ENCODE assay signal across 21 cellular contexts in the genomic region with DNA sequence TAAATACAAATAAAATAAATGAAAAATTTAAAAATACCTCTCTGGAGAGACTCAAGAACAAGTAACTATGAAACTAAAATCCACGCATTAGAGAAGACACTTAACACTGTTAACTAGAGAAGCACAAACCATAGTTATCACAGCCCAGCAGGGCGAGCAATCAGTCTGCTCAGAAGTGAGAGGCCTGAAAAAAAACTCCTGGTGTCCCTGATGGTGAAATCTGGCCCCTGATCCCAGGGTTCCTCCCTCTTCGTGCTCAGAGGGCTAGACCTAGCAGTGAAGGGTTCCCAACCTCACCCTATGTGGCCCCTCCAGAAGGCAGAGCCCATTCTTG. TPM values are rescaled to one million over a fixed set of nuclear protein-coding genes. Genes with fewer than 3 reads are reported as not detected.
DNase-seq lines count a peak whose midpoint lies in the region; ATAC-seq, FAIRE-seq and TF ChIP-seq lines count a peak whose summit lies in the region.
"Had no signal": no experiment of that assay in that cellular context is flagged by ENCODE, and none has a peak within 500 bp of the region (broad histone marks: within the 10 kb centered on the region; RNA-seq: fewer than 3 reads in every experiment).

No MANE protein-coding gene starts in this region.

- no peak overlapping the region for H2AFZ ChIP-seq in K562 (ENCODE audit: low read depth, low read length)
- H2AFZ ChIP-seq: PC-9 had no signal

- H3K27ac ChIP-seq in K562 (ENCODE audit: extremely low read depth, low read depth, low read length) (no peak overlapping the region), thoracic aorta (no peak overlapping the region)
- H3K27ac ChIP-seq: 22Rv1, PC-9, SJCRH30 had no signal

- H3K9ac ChIP-seq in K562 (ENCODE audit: insufficient read depth in 1 of 2, low read depth in 2 of 2, low read length in 2 of 2), result no peak overlapping the region

- ATAC-seq in K562 (peak; percentile 3), thoracic aorta (ENCODE audit: insufficient number of reproducible peaks, low FRiP score, low read depth) (peak; percentile 50), left lobe of liver (no peak)
- ATAC-seq: Right ventricle myocardium inferior had no signal

- WGBS in K562 (ENCODE audit: insufficient coverage, low coverage, missing lambda C conversion rate), result under 1% methylated on average over 3 of the region's 3 CpGs

- POLR2A ChIA-PET in K562 (lab: Yijun Ruan, JAX), result interaction anchor here (0.5 to 4.9 kb wide), 19 partner anchors 10 to 553 kb away, joined by 3 to 61 read pairs (median 4); a partner anchor contains a TSS

- in situ Hi-C loops in K562 (cut with MboI), result no loop called here

- CTCF ChIA-PET in K562 (lab: Yijun Ruan, JAX; ENCODE audit: low intra/inter-chr PET ratio), result interaction anchor here (0.6 to 2.5 kb wide), 19 partner anchors 8 to 689 kb away, joined by 3 to 25 read pairs (median 4); no protein-coding TSS in a partner anchor

- FAIRE-seq in K562 (lab: Jason Lieb, UNC) (no peak), GM12892 (lab: Jason Lieb, UNC) (no peak)

- intact Hi-C loops in K562 (cut with micrococcal nuclease), result loop anchor here (1.0 to 5.0 kb wide), 5 partner anchors 39 to 208 kb away; no protein-coding TSS in a partner anchor

- H3K9me1 ChIP-seq in K562 (ENCODE audit: control insufficient read depth, insufficient read depth, low read length), result peaks cover 5% of the 10 kb centered on the region

- BruUV-seq in K562 (replicated peaks; lab: Mats Ljungman, UMichigan), result no TSS peak

- H4K20me1 ChIP-seq in K562 (replicated peaks; ENCODE audit: control insufficient read depth, insufficient read depth, low read length), result peaks cover 27% of the 10 kb centered on the region

- H3K4me1 ChIP-seq in K562 (replicated peaks in 1 of 2; ENCODE audit: control insufficient read depth in 2 of 2, insufficient read depth in 2 of 2, low read length in 2 of 2) (peaks cover 0 to 3% of the 10 kb centered on the region in 2 experiments; a peak in 1 of 5 replicates), thoracic aorta (ENCODE audit: control insufficient read depth in 1 of 2, low read depth in 2 of 2) (no peaks in the 10 kb centered on the region)
- H3K4me1 ChIP-seq: BE2C, HAP-1, SJCRH30 had no signal

- DNase-seq in NCI-H2171 treated with DMSO at 0.1 percent for 48 hours (lab: John Stamatoyannopoulos, UW) (peak; percentile 72), NCI-H2171 (lab: John Stamatoyannopoulos, UW) (no peak), NAMALWA (ENCODE audit: low spot score) (peak; percentile 49), K562 (ENCODE audit: extremely low read depth in 1 of 4, low spot score in 3 of 4) (peak in 1 of 4 experiments; percentile 68), thoracic aorta (ENCODE audit: low spot score) (no peak), NCI-H748 treated with DMSO at 0.1 percent for 48 hours (lab: John Stamatoyannopoulos, UW) (no peak), GM12892 (ENCODE audit: insufficient read length) (no peak), left lobe of liver (ENCODE audit: low spot score) (no peak)

- H3K79me2 ChIP-seq in K562 (ENCODE audit: control insufficient read depth, insufficient read depth, low read length), result no peaks in the 10 kb centered on the region

- no peaks in the 10 kb centered on the region for H3K36me3 ChIP-seq in K562 (ENCODE audit: control insufficient read depth, insufficient read depth, low read length)
- no peaks in the 10 kb centered on the region for H3K36me3 ChIP-seq in thoracic aorta
- H3K36me3 ChIP-seq: BE2C, HAP-1, SJCRH30 had no signal

- no peak for TF ChIP-seq RAD21 in K562 (CRISPR knock-in tag; conservative IDR thresholded peaks at IDR 0.05 in 1 of 2, IDR thresholded peaks at IDR 0.05 in 1 of 2)

- TF ChIP-seq POLR2A in K562 (conservative IDR thresholded peaks at IDR 0.05) (no peak), GM12892 (IDR thresholded peaks at IDR 0.05; ENCODE audit: low read depth, low read length) (no peak)

- no peak overlapping the region for H3K4me2 ChIP-seq in K562 (ENCODE audit: insufficient read depth, low read length)
- H3K4me2 ChIP-seq: PC-9 had no signal

- no peak for TF ChIP-seq EP300 in K562 (IDR thresholded peaks at IDR 0.05; ENCODE audit: low read length)

- H3K27me3 ChIP-seq in K562 (ENCODE audit: control insufficient read depth in 2 of 2, insufficient read depth in 2 of 2, low read length in 2 of 2), result peaks cover 14 to 28% of the 10 kb centered on the region in 2 experiments; a peak in 4 of 5 replicates
- H3K27me3 ChIP-seq in thoracic aorta (replicated peaks; ENCODE audit: insufficient read depth), result no peaks in the 10 kb centered on the region
- H3K27me3 ChIP-seq: BE2C, SJCRH30 had no signal

- H3K9me3 ChIP-seq in K562 (replicated peaks; ENCODE audit: control insufficient read depth, insufficient read depth, low read depth, low read length) (no peaks in the 10 kb centered on the region), thoracic aorta (no peaks in the 10 kb centered on the region)
- H3K9me3 ChIP-seq: BE2C, HAP-1 had no signal

- H3K4me3 ChIP-seq in K562 (no peak overlapping the region), thoracic aorta (no peak overlapping the region)
- H3K4me3 ChIP-seq: HAP-1, PC-9, SJCRH30 had no signal

- TF ChIP-seq CTCF in K562 (IDR thresholded peaks at IDR 0.05 in 2 of 3, conservative IDR thresholded peaks at IDR 0.05 in 1 of 3; ENCODE audit: insufficient read depth in 2 of 3, low read depth in 1 of 3, low read length in 3 of 3) (no peak), thoracic aorta (IDR thresholded peaks at IDR 0.05) (no peak)

TF ChIP-seq in K562, 482 proteins besides CTCF, POLR2A, EP300 and RAD21:
- TF ChIP-seq HSF4 (CRISPR knock-in tag; IDR thresholded peaks at IDR 0.05; ENCODE audit: borderline replicate concordance) (peak; percentile 70; the same call in 1 of the 2 replicates), EGR1 (conservative IDR thresholded peaks at IDR 0.05) (no peak), PRMT5 (CRISPR knock-in tag; IDR thresholded peaks at IDR 0.05) (0 out of 2 replicates have a peak, but pooled peaks have one; percentile 45), FOXJ3 (CRISPR knock-in tag; IDR thresholded peaks at IDR 0.05) (no peak), PTTG1 (tag; IDR thresholded peaks at IDR 0.05; ENCODE audit: low read depth) (0 out of 2 replicates have a peak, but pooled peaks have one; percentile 12), PHF21A (IDR thresholded peaks at IDR 0.05; ENCODE audit: borderline replicate concordance, low read depth) (no peak), GABPB1 (CRISPR knock-in tag; IDR thresholded peaks at IDR 0.05) (0 out of 2 replicates have a peak, but pooled peaks have one; percentile 4), TAL1 (IDR thresholded peaks at IDR 0.05) (no peak), MCM7 (IDR thresholded peaks at IDR 0.05) (no peak), MTA3 (IDR thresholded peaks at IDR 0.05; ENCODE audit: borderline replicate concordance) (no peak)
- TF ChIP-seq, protein P1, sequence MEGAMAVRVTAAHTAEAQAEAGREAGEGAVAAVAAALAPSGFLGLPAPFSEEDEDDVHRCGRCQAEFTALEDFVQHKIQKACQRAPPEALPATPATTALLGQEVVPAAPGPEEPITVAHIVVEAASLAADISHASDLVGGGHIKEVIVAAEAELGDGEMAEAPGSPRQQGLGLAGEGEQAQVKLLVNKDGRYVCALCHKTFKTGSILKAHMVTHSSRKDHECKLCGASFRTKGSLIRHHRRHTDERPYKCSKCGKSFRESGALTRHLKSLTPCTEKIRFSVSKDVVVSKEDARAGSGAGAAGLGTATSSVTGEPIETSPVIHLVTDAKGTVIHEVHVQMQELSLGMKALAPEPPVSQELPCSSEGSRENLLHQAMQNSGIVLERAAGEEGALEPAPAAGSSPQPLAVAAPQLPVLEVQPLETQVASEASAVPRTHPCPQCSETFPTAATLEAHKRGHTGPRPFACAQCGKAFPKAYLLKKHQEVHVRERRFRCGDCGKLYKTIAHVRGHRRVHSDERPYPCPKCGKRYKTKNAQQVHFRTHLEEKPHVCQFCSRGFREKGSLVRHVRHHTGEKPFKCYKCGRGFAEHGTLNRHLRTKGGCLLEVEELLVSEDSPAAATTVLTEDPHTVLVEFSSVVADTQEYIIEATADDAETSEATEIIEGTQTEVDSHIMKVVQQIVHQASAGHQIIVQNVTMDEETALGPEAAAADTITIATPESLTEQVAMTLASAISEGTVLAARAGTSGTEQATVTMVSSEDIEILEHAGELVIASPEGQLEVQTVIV (CRISPR knock-in tag; IDR thresholded peaks at IDR 0.05; ENCODE audit: borderline replicate concordance), result no peak

RNA-seq across cellular contexts. Expression of a gene that starts 49.7 kb away (rescaled TPM):
- total RNA-seq in K562 (2011; cell fraction: chromatin; rRNA removed; ENCODE audit: low replicate concordance), result not detected in 2 replicates
- total RNA-seq in K562 (2011; cell fraction: nucleolus; rRNA removed), result not detected in 2 replicates
- not detected in 2 replicates for total RNA-seq in K562 (2011; cell fraction: nucleoplasm; rRNA removed)
- total RNA-seq in K562 (2014; rRNA removed) (not detected in 2 replicates), K562 (2014; rRNA removed; fragmentation: Illumina TruSeq; extraction: Trizol) (not detected in 2 replicates), K562 (2015; rRNA removed; fragmentation: Illumina TruSeq; extraction: Trizol) (not detected in 2 replicates), K562 (2021) (not detected in 2 replicates), thoracic aorta (not detected), left lobe of liver (not detected)
- polyA plus RNA-seq in K562 (2011; rRNA removed) (not detected in 2 replicates), K562 (2014; fragmentation: Illumina TruSeq; extraction: Trizol) (not detected in 2 replicates), K562 (2014; fragmentation: Nextera tagmentation; extraction: Ambion mirVana) (not detected), K562 (2014; rRNA removed) (not detected in 2 replicates)
- polyA plus RNA-seq in K562 (2011; cell fraction: cytosol; rRNA removed), result not detected in 2 replicates
- not detected in 2 replicates for polyA plus RNA-seq in K562 (2011; cell fraction: nucleus; rRNA removed)
- polyA plus RNA-seq in K562 (2012), result not detected in 2 replicates
- polyA minus RNA-seq in K562 (2011; rRNA and poly(A)+ RNA removed), result not detected in 2 replicates
- polyA minus RNA-seq in K562 (2011; cell fraction: cytosol; rRNA and poly(A)+ RNA removed), result not detected in 2 replicates
- polyA minus RNA-seq in K562 (2011; cell fraction: nucleus; rRNA and poly(A)+ RNA removed), result not detected in 2 replicates
- not detected for polyA plus RNA-seq in GM12892 (2012; ENCODE audit: missing spikeins)
- total RNA-seq: Calu3, HepG2, HT1080, M059J, NCI-H460, PC-9, Right ventricle myocardium inferior, RPMI7951, SJCRH30 had no signal
- polyA plus RNA-seq: CD14-positive monocyte, HepG2 had no signal

Comparison
In these comparisons a context has a peak if more than half of its experiments do, and no peak if none do; other contexts are left out.
1. DNase-seq: peak in NCI-H2171 treated with DMSO at 0.1 percent for 48 hours (single experiment) and NAMALWA (single experiment); none in NCI-H2171 (single experiment), thoracic aorta (single experiment), NCI-H748 treated with DMSO at 0.1 percent for 48 hours (single experiment), GM12892 (single experiment) and left lobe of liver (single experiment).